Comparison of ENCODE assay signal across 14 cellular contexts in genomic region chr17:41909088-41909487, GRCh38.
"Had no signal": no experiment of that assay in that cellular context is flagged by ENCODE, and none has a peak within 500 bp of the region (broad histone marks: within the 10 kb centered on the region; RNA-seq: fewer than 3 reads in every experiment).

No MANE protein-coding gene starts in this region.

- H3K4me1 ChIP-seq: foreskin keratinocyte had no signal

- H3K9me3 ChIP-seq: pancreas had no signal

- FAIRE-seq: pancreas had no signal

- H3K27ac ChIP-seq: foreskin keratinocyte had no signal

- H3K27ac Mint-ChIP-seq: activated CD4-positive, alpha-beta T cell treated with anti-CD3 and anti-CD28 coated beads, Interleukin-2, amount 10 ng/mL, durations not matched to agents 7 days and 5 days; activated naive CD8-positive, alpha-beta T cell treated with anti-CD3 and anti-CD28 coated beads for 36 hours had no signal

- H3K4me1 Mint-ChIP-seq: activated naive CD8-positive, alpha-beta T cell treated with anti-CD3 and anti-CD28 coated beads for 36 hours had no signal

- H3K4me3 ChIP-seq: pancreas had no signal

- H3K27me3 Mint-ChIP-seq: activated CD4-positive, alpha-beta T cell treated with anti-CD3 and anti-CD28 coated beads, Interleukin-2, amount 10 ng/mL, durations not matched to agents 7 days and 5 days; activated naive CD8-positive, alpha-beta T cell treated with anti-CD3 and anti-CD28 coated beads for 36 hours had no signal

- ATAC-seq: foreskin keratinocyte had no signal

- H3K9me3 Mint-ChIP-seq: activated CD4-positive, alpha-beta T cell treated with anti-CD3 and anti-CD28 coated beads, Interleukin-2, amount 10 ng/mL, durations not matched to agents 7 days and 5 days; activated naive CD8-positive, alpha-beta T cell treated with anti-CD3 and anti-CD28 coated beads for 36 hours had no signal

- H3K27me3 ChIP-seq: foreskin keratinocyte, pancreas had no signal

- H3K4me3 Mint-ChIP-seq: activated CD4-positive, alpha-beta T cell treated with anti-CD3 and anti-CD28 coated beads, Interleukin-2, amount 10 ng/mL, durations not matched to agents 7 days and 5 days had no signal

- DNase-seq: activated CD4-positive, alpha-beta T cell treated with anti-CD3 and anti-CD28 coated beads, Interleukin-2, amount 10 ng/mL, durations not matched to agents 7 days and 5 days; activated CD8-positive, alpha-beta memory T cell treated with anti-CD3 and anti-CD28 coated beads, Interleukin-2, amount 50 U/mL, for 48 hours; activated gamma-delta T cell treated with Interleukin-2 at 50 U/mL for 16 hours; activated naive CD8-positive, alpha-beta T cell treated with anti-CD3 and anti-CD28 coated beads for 36 hours; anterior cingulate cortex; cortex of kidney; effector CD4-positive, alpha-beta T cell; foreskin keratinocyte; pancreas; stimulated activated CD4-positive, alpha-beta T cell treated with anti-CD3 and anti-CD28 coated beads, Interleukin-15, amount 100 ng/mL, for 24 hours; stimulated activated CD4-positive, alpha-beta T cell treated with anti-CD3 and anti-CD28 coated beads, Interleukin-4, amount 100 ng/mL, for 1 hour; stimulated activated naive CD4-positive, alpha-beta T cell; SW 1271; trophoblast cell had no signal
